Comparison of ENCODE assay signal across 20 cellular contexts in genomic region chr5:1314564-1314982, GRCh38. TPM values are rescaled to one million over a fixed set of nuclear protein-coding genes. Genes with fewer than 3 reads are reported as not detected.
DNase-seq lines count a peak whose midpoint lies in the region; ATAC-seq, FAIRE-seq and TF ChIP-seq lines count a peak whose summit lies in the region.
"Had no signal": no experiment of that assay in that cellular context is flagged by ENCODE, and none has a peak within 500 bp of the region (broad histone marks: within the 10 kb centered on the region; RNA-seq: fewer than 3 reads in every experiment).

No MANE protein-coding gene starts in this region.

- H3K18ac ChIP-seq in mesenchymal stem cell (ENCODE audit: low read depth in 1 of 2, low read length in 2 of 2) = no peak overlapping the region

- no peak overlapping the region for H2AK5ac ChIP-seq in mesenchymal stem cell (ENCODE audit: low read length, severe bottlenecking)

- no peak overlapping the region for H2BK15ac ChIP-seq in mesenchymal stem cell (ENCODE audit: low read depth, poor library complexity, severe bottlenecking)

- no peaks in the 10 kb centered on the region for H3K27me3 Mint-ChIP-seq in activated T-helper 17 cell treated with anti-CD3 and anti-CD28 coated beads, Interleukin-2, amount 50 U/mL, for 72 hours

- no peak overlapping the region for H4K91ac ChIP-seq in mesenchymal stem cell (ENCODE audit: low read length)

- WGBS in sigmoid colon, 2 donors = 95 to 96% methylated on average over 13 of the region's 13 CpGs
- WGBS in mesenchymal stem cell = 92% methylated on average over 13 of the region's 13 CpGs
- 95% methylated on average over 13 of the region's 13 CpGs for WGBS in prostate gland

- no peak for TF ChIP-seq POLR2A in GM12891 (IDR thresholded peaks at IDR 0.05; ENCODE audit: low read depth, low read length)
- TF ChIP-seq POLR2A in sigmoid colon (IDR thresholded peaks at IDR 0.05) = no peak
- TF ChIP-seq POLR2A in prostate gland (IDR thresholded peaks at IDR 0.05) = no peak

- no peak for TF ChIP-seq EP300 in sigmoid colon (IDR thresholded peaks at IDR 0.05)

- no peak overlapping the region for H3K14ac ChIP-seq in mesenchymal stem cell (ENCODE audit: low read length in 2 of 2)

- no peak overlapping the region for H3K4me3 ChIP-seq in sigmoid colon
- H3K4me3 ChIP-seq in mesenchymal stem cell (ENCODE audit: insufficient read depth in 1 of 2, low read depth in 1 of 2, low read length in 2 of 2) = no peak overlapping the region
- no peak overlapping the region for H3K4me3 ChIP-seq in prostate gland
- H3K4me3 ChIP-seq: A549, coronary artery, esophagus muscularis mucosa, hepatocyte had no signal

- no peak for ATAC-seq in activated CD4-positive, CD25-positive, alpha-beta regulatory T cell treated with anti-CD3 and anti-CD28 coated beads, Interleukin-2, amount 50 U/mL, for 24 hours
- ATAC-seq in activated T-helper 17 cell treated with anti-CD3 and anti-CD28 coated beads, Interleukin-2, amount 50 U/mL, for 72 hours (replicated peaks) = no peak
- ATAC-seq: left cardiac atrium had no signal

- H3K36me3 ChIP-seq in sigmoid colon (peaks cover 0 to 25% (median 22%) of the 10 kb centered on the region in 4 donors), mesenchymal stem cell (ENCODE audit: control insufficient read depth in 1 of 2, insufficient read depth in 2 of 2, low read depth in 1 of 2, low read length in 2 of 2) (peaks cover 22% of the 10 kb centered on the region in 2 experiments), prostate gland (no peaks in the 10 kb centered on the region)

- H3K27ac ChIP-seq in sigmoid colon = no peak overlapping the region
- no peak overlapping the region for H3K27ac ChIP-seq in mesenchymal stem cell (ENCODE audit: low read length, poor library complexity, severe bottlenecking)
- H3K27ac ChIP-seq in prostate gland = peak overlapping the region in 1 of 2 donors; percentile 76
- H3K27ac ChIP-seq: A549, coronary artery, esophagus muscularis mucosa, hepatocyte had no signal

- no peak overlapping the region for H2AFZ ChIP-seq in mesenchymal stem cell (ENCODE audit: low read depth, low read length)
- H2AFZ ChIP-seq: hepatocyte had no signal

- no peak overlapping the region for H3K9ac ChIP-seq in mesenchymal stem cell (ENCODE audit: low read length)

- H3K4me1 ChIP-seq in sigmoid colon (peaks cover 0 to 11% (median 10%) of the 10 kb centered on the region in 4 donors), mesenchymal stem cell (ENCODE audit: control insufficient read depth, insufficient read depth, low read depth, low read length) (peaks cover 10% of the 10 kb centered on the region), prostate gland (replicated peaks) (peaks cover 14% of the 10 kb centered on the region)

- no peak overlapping the region for H2BK12ac ChIP-seq in mesenchymal stem cell (ENCODE audit: low read length in 2 of 2)

- intact Hi-C loops in sigmoid colon (cut with DNase I) = no loop called here
- intact Hi-C loops in prostate gland (cut with DNase I) = no loop called here

- H3K9me3 Mint-ChIP-seq in activated T-helper 17 cell treated with anti-CD3 and anti-CD28 coated beads, Interleukin-2, amount 50 U/mL, for 72 hours = no peaks in the 10 kb centered on the region

- H3K27me3 ChIP-seq in sigmoid colon (peaks cover 0 to 12% (median 8%) of the 10 kb centered on the region in 3 donors), mesenchymal stem cell (ENCODE audit: control insufficient read depth in 1 of 2, insufficient read depth in 1 of 2, low read length in 2 of 2) (peaks cover 0 to 35% of the 10 kb centered on the region in 2 experiments), prostate gland (replicated peaks; ENCODE audit: insufficient read depth) (no peaks in the 10 kb centered on the region)
- H3K27me3 ChIP-seq: hepatocyte had no signal

- H2BK120ac ChIP-seq in mesenchymal stem cell (ENCODE audit: low read depth, low read length) = no peak overlapping the region

- FAIRE-seq in GM12891 (lab: Jason Lieb, UNC) = peak; percentile 13
- FAIRE-seq: A549 had no signal

- H3K4me3 Mint-ChIP-seq in activated T-helper 17 cell treated with anti-CD3 and anti-CD28 coated beads, Interleukin-2, amount 50 U/mL, for 72 hours = peak overlapping the region; percentile 82

- no peak overlapping the region for H3K23ac ChIP-seq in mesenchymal stem cell (ENCODE audit: low read length in 2 of 2)

- peaks cover 42% of the 10 kb centered on the region for H3K4me1 Mint-ChIP-seq in activated T-helper 17 cell treated with anti-CD3 and anti-CD28 coated beads, Interleukin-2, amount 50 U/mL, for 72 hours

- no peak overlapping the region for H2BK5ac ChIP-seq in mesenchymal stem cell (ENCODE audit: low read depth, low read length, poor library complexity, severe bottlenecking)

- H3K79me1 ChIP-seq in mesenchymal stem cell (replicated peaks; ENCODE audit: low read length, poor library complexity, severe bottlenecking) = peaks cover 3% of the 10 kb centered on the region

- H3K4ac ChIP-seq in mesenchymal stem cell (ENCODE audit: low read depth in 1 of 2, low read length in 2 of 2) = no peak overlapping the region

- H3K4me2 ChIP-seq in mesenchymal stem cell (ENCODE audit: low read length, poor library complexity, severe bottlenecking) = no peak overlapping the region
- H3K4me2 ChIP-seq: A549 had no signal

- peak; percentile 27 for DNase-seq in activated CD4-positive, CD25-positive, alpha-beta regulatory T cell treated with anti-CD3 and anti-CD28 coated beads, Interleukin-2, amount 50 U/mL, for 72 hours
- DNase-seq in GM12891 (ENCODE audit: insufficient read length, low spot score) (no peak), sigmoid colon (peak; percentile 53), GM19238 (ENCODE audit: insufficient read length, low spot score) (no peak), mesenchymal stem cell (no peak), prostate gland (ENCODE audit: low spot score) (no peak)
- DNase-seq: anterior cingulate cortex; GOT3; left cardiac atrium; NCI-H2171 treated with DMSO at 0.1 percent for 48 hours; NK-92 treated with Interleukin-12 subunit alpha and Interleukin-12 subunit beta, amount 100 ng/mL, for 24 hours; SIG-M5; stimulated activated CD4-positive, alpha-beta T cell treated with anti-CD3 and anti-CD28 coated beads, Interleukin-1b, Interleukin-23, amount 100 ng/mL, for 48 hours had no signal

- no peak overlapping the region for H4K8ac ChIP-seq in mesenchymal stem cell (ENCODE audit: low read length)

- no peak overlapping the region for H3K27ac Mint-ChIP-seq in activated T-helper 17 cell treated with anti-CD3 and anti-CD28 coated beads, Interleukin-2, amount 50 U/mL, for 72 hours

- TF ChIP-seq CTCF in sigmoid colon (IDR thresholded peaks at IDR 0.05) (no peak), prostate gland (IDR thresholded peaks at IDR 0.05) (no peak)

- H3K36me3 Mint-ChIP-seq in activated T-helper 17 cell treated with anti-CD3 and anti-CD28 coated beads, Interleukin-2, amount 50 U/mL, for 72 hours (ENCODE audit: low read depth) = peaks cover 26% of the 10 kb centered on the region

- H3K9me3 ChIP-seq in sigmoid colon (no peaks in the 10 kb centered on the region), mesenchymal stem cell (ENCODE audit: control insufficient read depth, low read length) (peaks cover 4% of the 10 kb centered on the region), prostate gland (no peaks in the 10 kb centered on the region)
- H3K9me3 ChIP-seq: A549, esophagus muscularis mucosa had no signal

TF ChIP-seq in GM12891, 5 proteins besides CTCF, POLR2A, EP300 and RAD21:
- TF ChIP-seq PAX5 (IDR thresholded peaks at IDR 0.05; ENCODE audit: insufficient read depth, low read length, severe bottlenecking) (no peak), POU2F2 (IDR thresholded peaks at IDR 0.05; ENCODE audit: low read depth, low read length) (no peak), POLR2AphosphoS5 (IDR thresholded peaks at IDR 0.05; ENCODE audit: low read depth, low read length) (no peak), TAF1 (IDR thresholded peaks at IDR 0.05; ENCODE audit: low read depth, low read length) (no peak), SPI1 (IDR thresholded peaks at IDR 0.05; ENCODE audit: low read depth, low read length) (no peak)

RNA-seq across cellular contexts. Expression of gene TERT, which starts 19.7 kb away (rescaled TPM):
- polyA plus RNA-seq in GM12891 (2012; ENCODE audit: low read depth, missing spikeins) = 0.22 TPM
- 1 to 10 TPM; 4.6 to 9.1 TPM for total RNA-seq in activated T-helper 17 cell treated with anti-CD3 and anti-CD28 coated beads, Interleukin-2, amount 50 U/mL, for 72 hours
- total RNA-seq in sigmoid colon (not detected), prostate gland (1 to 10 TPM in 1 of 2 donors, not detected in 1; 3.6 TPM)
- polyA plus RNA-seq in sigmoid colon = 1 to 10 TPM in 1 of 3 donors, not detected in 2; 2.9 TPM
- polyA plus RNA-seq in mesenchymal stem cell (2013, experiment 1 of 2) = not detected
- polyA plus RNA-seq in mesenchymal stem cell (2013, experiment 2 of 2) = not detected
- total RNA-seq: esophagus muscularis mucosa, hepatocyte, left cardiac atrium, ureter had no signal

RNA-seq across cellular contexts. Expression of gene CLPTM1L, which starts 30.3 kb away (rescaled TPM):
- 51.8 TPM for polyA plus RNA-seq in GM12891 (2012; ENCODE audit: low read depth, missing spikeins)
- 100 to 1,000 TPM in 1 of 2 donors, 10 to 100 TPM in 1; 42.3 to 118 TPM for total RNA-seq in activated T-helper 17 cell treated with anti-CD3 and anti-CD28 coated beads, Interleukin-2, amount 50 U/mL, for 72 hours
- total RNA-seq in sigmoid colon (10 to 100 TPM; 49.5 to 67.8 (median 58.9) TPM), prostate gland (100 to 1,000 TPM; 105 to 135 TPM)
- 10 to 100 TPM; 33.1 to 90.5 (median 33.6) TPM for polyA plus RNA-seq in sigmoid colon
- 63.5 TPM for polyA plus RNA-seq in mesenchymal stem cell (2013, experiment 1 of 2)
- 62.4 TPM for polyA plus RNA-seq in mesenchymal stem cell (2013, experiment 2 of 2)

Comparison
In these comparisons a context has a peak if more than half of its experiments do, and no peak if none do; other contexts are left out.
1. DNase-seq: peak in activated CD4-positive, CD25-positive, alpha-beta regulatory T cell treated with anti-CD3 and anti-CD28 coated beads, Interleukin-2, amount 50 U/mL, for 72 hours (single experiment) and sigmoid colon (single experiment); none in GM12891 (single experiment), GM19238 (single experiment), mesenchymal stem cell (single experiment) and prostate gland (single experiment).